1 cellular context compared by ENCODE assay signal in the genomic region with DNA sequence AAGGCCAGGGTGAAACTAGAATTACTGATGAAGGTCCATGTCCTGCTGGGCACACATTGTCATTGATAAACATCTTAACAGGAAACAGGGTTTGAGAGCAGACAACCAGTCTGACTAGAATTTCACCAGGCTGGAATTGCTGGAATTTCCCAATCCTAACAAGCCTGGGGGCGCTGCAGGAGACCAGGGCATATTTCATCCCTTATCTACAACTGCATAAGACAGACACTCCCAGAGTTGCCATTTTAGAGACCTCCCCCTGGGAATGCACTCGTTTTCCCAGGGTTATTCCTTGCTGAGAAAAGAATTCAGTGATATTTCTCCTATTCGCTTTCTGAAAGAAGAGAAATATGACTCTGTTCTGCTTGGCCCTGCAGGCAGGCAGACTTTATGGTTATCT.
TF ChIP-seq lines count a peak whose summit lies in the region.

No MANE protein-coding gene starts in this region.

TF ChIP-seq in K562, 482 proteins besides CTCF, POLR2A, EP300 and RAD21 (continued from another document):
- TF ChIP-seq CBX1 (IDR thresholded peaks at IDR 0.05; ENCODE audit: low read depth) (peak; percentile 80; the same call in 1 of the 2 replicates), CEBPB (tag; IDR thresholded peaks at IDR 0.05) (0 out of 2 replicates have a peak, but pooled peaks have one; percentile 11)
TF ChIP-seq in K562: peak in this region for 13; not testable (repeated sequence) for 469.
